Comparison of ENCODE assay signal across 1 cellular context in the genomic region with DNA sequence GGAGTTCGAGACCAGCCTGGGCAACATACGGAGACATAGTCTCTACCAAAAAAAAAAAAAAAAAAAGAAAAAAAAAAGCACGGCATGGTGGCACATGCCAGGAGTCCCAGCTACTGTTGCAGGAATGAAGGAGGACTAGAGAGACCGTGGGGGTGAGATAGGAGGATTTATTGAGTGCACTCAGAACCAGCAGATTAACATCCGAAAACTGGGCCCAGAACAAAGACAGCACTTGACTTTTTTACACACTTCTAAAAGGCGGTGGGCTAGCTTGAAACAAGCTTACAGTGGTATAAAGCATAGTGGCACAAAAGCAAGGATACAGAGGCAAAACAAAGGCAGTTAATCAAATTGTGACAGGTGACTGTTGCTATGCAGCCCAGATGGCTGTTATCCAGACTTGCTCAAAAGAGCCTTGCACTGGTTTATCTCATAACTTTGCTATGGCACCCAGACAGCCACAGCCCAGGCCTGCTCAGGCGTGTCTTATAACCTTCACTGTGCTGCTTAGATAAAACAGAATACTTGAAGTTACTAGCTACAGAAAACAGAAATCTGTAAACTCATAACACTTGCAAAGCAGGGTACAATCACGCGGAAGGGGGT.
A peak's percentile ranks its signal among the peaks of the same experiment; 100 is the strongest.
TF ChIP-seq lines count a peak whose summit lies in the region.

No MANE protein-coding gene starts in this region.

TF ChIP-seq in K562, 482 proteins besides CTCF, POLR2A, EP300 and RAD21 (continued from another document and continues in another):
- TF ChIP-seq ZBTB33 (CRISPR knock-in tag; IDR thresholded peaks at IDR 0.05) (no peak), HIVEP1 (CRISPR knock-in tag; IDR thresholded peaks at IDR 0.05) (no peak), KDM1A (IDR thresholded peaks at IDR 0.05) (no peak), ZNF280A (IDR thresholded peaks at IDR 0.05; ENCODE audit: low read depth, partially characterized antibody) (peak; percentile 94), HLTF (IDR thresholded peaks at IDR 0.05) (peak; percentile 100), TCF7L2 (IDR thresholded peaks at IDR 0.05; ENCODE audit: low read depth, low read length) (no peak), XRCC3 (IDR thresholded peaks at IDR 0.05) (peak; percentile 78; the same call in 1 of the 2 replicates), ZNF121 (CRISPR knock-in tag; conservative IDR thresholded peaks at IDR 0.05) (no peak), PTTG1 (tag; IDR thresholded peaks at IDR 0.05; ENCODE audit: low read depth) (no peak), CC2D1A (IDR thresholded peaks at IDR 0.05) (no peak), BHLHE40 (IDR thresholded peaks at IDR 0.05; ENCODE audit: low read length) (no peak), RERE (CRISPR knock-in tag; IDR thresholded peaks at IDR 0.05; ENCODE audit: borderline replicate concordance) (no peak), SMARCA5 (IDR thresholded peaks at IDR 0.05) (no peak), TRIM28 (IDR thresholded peaks at IDR 0.05) (peak; percentile 99), ZNF143 (CRISPR knock-in tag; IDR thresholded peaks at IDR 0.05) (no peak), ZNF384 (IDR thresholded peaks at IDR 0.05; ENCODE audit: low read depth, low read length) (0 out of 2 replicates have a peak, but pooled peaks have one; percentile 24), FIP1L1 (IDR thresholded peaks at IDR 0.05; ENCODE audit: low read depth, low read length, poor library complexity, severe bottlenecking) (no peak), BRD4 (IDR thresholded peaks at IDR 0.05) (no peak), CEBPZ (IDR thresholded peaks at IDR 0.05; ENCODE audit: borderline replicate concordance, low read depth, low read length) (peak; percentile 82), STAT5A (IDR thresholded peaks at IDR 0.05; ENCODE audit: borderline replicate concordance, low read length) (0 out of 2 replicates have a peak, but pooled peaks have one; percentile 17), ELK3 (CRISPR knock-in tag; IDR thresholded peaks at IDR 0.05) (no peak), ZC3H11A (IDR thresholded peaks at IDR 0.05; ENCODE audit: low read depth, low read length) (no peak), ZSCAN29 (IDR thresholded peaks at IDR 0.05) (no peak), ARID1B (IDR thresholded peaks at IDR 0.05) (no peak), KDM4B (IDR thresholded peaks at IDR 0.05; ENCODE audit: borderline replicate concordance in 2 of 2, low read depth in 1 of 2) (no peak), CBX5 (IDR thresholded peaks at IDR 0.05; ENCODE audit: borderline replicate concordance, low read depth) (peak; percentile 100), TRIM24 (IDR thresholded peaks at IDR 0.05) (peak in 1 of 2 experiments; percentile 78; a peak in 2 of 4 replicates), MIER1 (IDR thresholded peaks at IDR 0.05; ENCODE audit: low read depth) (no peak), MITF (IDR thresholded peaks at IDR 0.05) (no peak), MTA3 (IDR thresholded peaks at IDR 0.05; ENCODE audit: borderline replicate concordance) (peak; percentile 64; the same call in 1 of the 2 replicates), PTBP1 (IDR thresholded peaks at IDR 0.05; ENCODE audit: low read depth, low read length) (no peak), KLF1 (tag; IDR thresholded peaks at IDR 0.05) (no peak), ZNF282 (CRISPR knock-in tag; IDR thresholded peaks at IDR 0.05) (no peak), XRCC5 (IDR thresholded peaks at IDR 0.05; ENCODE audit: low read depth, low read length) (0 out of 2 replicates have a peak, but pooled peaks have one; percentile 40), ZBED1 (IDR thresholded peaks at IDR 0.05) (0 out of 2 replicates have a peak, but pooled peaks have one; percentile 49), PHB (CRISPR knock-in tag; IDR thresholded peaks at IDR 0.05) (no peak), TGIF2 (CRISPR knock-in tag; IDR thresholded peaks at IDR 0.05) (no peak), FOXP1 (CRISPR knock-in tag; IDR thresholded peaks at IDR 0.05) (no peak), CBX1 (IDR thresholded peaks at IDR 0.05; ENCODE audit: low read depth) (peak; percentile 99), TEAD4 (IDR thresholded peaks at IDR 0.05; ENCODE audit: low read length) (peak; percentile 28; the same call in 1 of the 2 replicates), TEAD4 (CRISPR knock-in tag; IDR thresholded peaks at IDR 0.05; ENCODE audit: borderline replicate concordance) (no peak), NCOA4 (IDR thresholded peaks at IDR 0.05; ENCODE audit: partially characterized antibody) (no peak), ZEB2 (IDR thresholded peaks at IDR 0.05) (peak; percentile 54; the same call in 1 of the 2 replicates), TAF15 (IDR thresholded peaks at IDR 0.05; ENCODE audit: low read depth, low read length) (no peak)
- TF ChIP-seq, protein P1, sequence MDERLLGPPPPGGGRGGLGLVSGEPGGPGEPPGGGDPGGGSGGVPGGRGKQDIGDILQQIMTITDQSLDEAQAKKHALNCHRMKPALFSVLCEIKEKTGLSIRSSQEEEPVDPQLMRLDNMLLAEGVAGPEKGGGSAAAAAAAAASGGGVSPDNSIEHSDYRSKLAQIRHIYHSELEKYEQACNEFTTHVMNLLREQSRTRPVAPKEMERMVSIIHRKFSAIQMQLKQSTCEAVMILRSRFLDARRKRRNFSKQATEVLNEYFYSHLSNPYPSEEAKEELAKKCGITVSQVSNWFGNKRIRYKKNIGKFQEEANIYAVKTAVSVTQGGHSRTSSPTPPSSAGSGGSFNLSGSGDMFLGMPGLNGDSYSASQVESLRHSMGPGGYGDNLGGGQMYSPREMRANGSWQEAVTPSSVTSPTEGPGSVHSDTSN (CRISPR knock-in tag; IDR thresholded peaks at IDR 0.05; ENCODE audit: low read depth) = no peak
- TF ChIP-seq, protein P1 (tag; conservative IDR thresholded peaks at IDR 0.05; ENCODE audit: low read depth) = peak; percentile 40; the same call in 1 of the 2 replicates
- TF ChIP-seq, protein P2, sequence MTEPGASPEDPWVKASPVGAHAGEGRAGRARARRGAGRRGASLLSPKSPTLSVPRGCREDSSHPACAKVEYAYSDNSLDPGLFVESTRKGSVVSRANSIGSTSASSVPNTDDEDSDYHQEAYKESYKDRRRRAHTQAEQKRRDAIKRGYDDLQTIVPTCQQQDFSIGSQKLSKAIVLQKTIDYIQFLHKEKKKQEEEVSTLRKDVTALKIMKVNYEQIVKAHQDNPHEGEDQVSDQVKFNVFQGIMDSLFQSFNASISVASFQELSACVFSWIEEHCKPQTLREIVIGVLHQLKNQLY (CRISPR knock-in tag; conservative IDR thresholded peaks at IDR 0.05) = no peak
